Comparison of ENCODE assay signal across 1 cellular context in genomic region chr16:53042235-53042645, GRCh38.
TF ChIP-seq lines count a peak whose summit lies in the region.

No MANE protein-coding gene starts in this region.

TF ChIP-seq in HEK293, 187 proteins besides CTCF, POLR2A, EP300 and RAD21 (continued from another document):
- TF ChIP-seq KLF17 (tag by site-specific recombination; IDR thresholded peaks at IDR 0.05), result no peak
- TF ChIP-seq ZNF777 (tag by site-specific recombination; IDR thresholded peaks at IDR 0.05; ENCODE audit: borderline replicate concordance), result peak; percentile 67; the same call in 1 of the 2 replicates
- peak; percentile 49; the same call in 1 of the 2 replicates for TF ChIP-seq ZNF776 (tag by site-specific recombination; IDR thresholded peaks at IDR 0.05; ENCODE audit: borderline replicate concordance)
- TF ChIP-seq ZNF544 (tag by site-specific recombination; IDR thresholded peaks at IDR 0.05), result 0 out of 2 replicates have a peak, but pooled peaks have one; percentile 52
- no peak for TF ChIP-seq ZBTB48 (tag by site-specific recombination; IDR thresholded peaks at IDR 0.05)
